8 cellular contexts compared by ENCODE assay signal in genomic region chr11:48052183-48053040, GRCh38.
DNase-seq lines count a peak whose midpoint lies in the region; ATAC-seq and TF ChIP-seq lines count a peak whose summit lies in the region.

No MANE protein-coding gene starts in this region.

- no peak overlapping the region for H3K4me3 Mint-ChIP-seq in chondrocyte (ENCODE audit: unreplicated experiment)
- H3K4me3 Mint-ChIP-seq in natural killer cell treated with Interleukin-12 subunit alpha and Interleukin-12 subunit beta and Interleukin-15 and Interleukin-18, amount 100 ng/mL, for 72 hours, result peak overlapping the region; percentile 74

- 0 out of 2 replicates have a peak overlapping the region, but pooled peaks have one; percentile 12 for H3K9ac ChIP-seq in HUES48 (ENCODE audit: low read depth, low read length)

- DNase-seq in Caki2 (ENCODE audit: low read depth) (peak; percentile 77), chondrocyte (ENCODE audit: low spot score) (no peak), germinal center (ENCODE audit: low spot score) (no peak), NCI-H82 (lab: John Stamatoyannopoulos, UW) (no peak), NOMO-1 treated with DMSO at 0.1 percent for 48 hours (lab: John Stamatoyannopoulos, UW; ENCODE audit: unreplicated experiment) (no peak)
- DNase-seq in natural killer cell treated with Interleukin-12 subunit alpha and Interleukin-12 subunit beta and Interleukin-15 and Interleukin-18, amount 100 ng/mL, for 72 hours (ENCODE audit: low spot score), result no peak

- H3K27me3 ChIP-seq in HUES48 (ENCODE audit: control insufficient read depth, insufficient read depth, low read length), result no peaks in the 10 kb centered on the region

- H3K27ac Mint-ChIP-seq in chondrocyte (ENCODE audit: unreplicated experiment), result peak overlapping the region; percentile 43
- H3K27ac Mint-ChIP-seq in natural killer cell treated with Interleukin-12 subunit alpha and Interleukin-12 subunit beta and Interleukin-15 and Interleukin-18, amount 100 ng/mL, for 72 hours, result peak overlapping the region; percentile 83 to 85

- peak overlapping the region; percentile 68 for H3K27ac ChIP-seq in HUES48 (ENCODE audit: low read depth, low read length)

- no peak for TF ChIP-seq CTCF in chondrocyte (IDR thresholded peaks at IDR 0.05)

- no peak for ATAC-seq in natural killer cell treated with Interleukin-12 subunit alpha and Interleukin-12 subunit beta and Interleukin-15 and Interleukin-18, amount 100 ng/mL, for 72 hours
- ATAC-seq in GM18502 (IDR thresholded peaks at IDR 0.05; ENCODE audit: poor library complexity, unreplicated experiment), result no peak

- no peaks in the 10 kb centered on the region for H3K36me3 Mint-ChIP-seq in chondrocyte (ENCODE audit: low read depth)
- H3K36me3 Mint-ChIP-seq in natural killer cell treated with Interleukin-12 subunit alpha and Interleukin-12 subunit beta and Interleukin-15 and Interleukin-18, amount 100 ng/mL, for 72 hours, result no peaks in the 10 kb centered on the region

- H3K9me3 Mint-ChIP-seq in chondrocyte (ENCODE audit: low read depth), result no peaks in the 10 kb centered on the region
- no peaks in the 10 kb centered on the region for H3K9me3 Mint-ChIP-seq in natural killer cell treated with Interleukin-12 subunit alpha and Interleukin-12 subunit beta and Interleukin-15 and Interleukin-18, amount 100 ng/mL, for 72 hours

- H3K36me3 ChIP-seq in HUES48 (ENCODE audit: control insufficient read depth, insufficient read depth, low read length), result no peaks in the 10 kb centered on the region

- no peaks in the 10 kb centered on the region for H3K27me3 Mint-ChIP-seq in chondrocyte (ENCODE audit: low read depth)
- H3K27me3 Mint-ChIP-seq in natural killer cell treated with Interleukin-12 subunit alpha and Interleukin-12 subunit beta and Interleukin-15 and Interleukin-18, amount 100 ng/mL, for 72 hours, result no peaks in the 10 kb centered on the region

- H3K4me3 ChIP-seq in HUES48 (ENCODE audit: low read depth, low read length), result peak overlapping the region; percentile 18; the same call in 1 of the 2 replicates

- peaks cover 36% of the 10 kb centered on the region for H3K4me1 ChIP-seq in HUES48 (ENCODE audit: control insufficient read depth, insufficient read depth, low read length)

- no peaks in the 10 kb centered on the region for H3K9me3 ChIP-seq in HUES48 (ENCODE audit: control insufficient read depth, insufficient read depth, low read length)

- peaks cover 47% of the 10 kb centered on the region for H3K4me1 Mint-ChIP-seq in chondrocyte (ENCODE audit: low read depth)
- peaks cover 71% of the 10 kb centered on the region in 2 donors for H3K4me1 Mint-ChIP-seq in natural killer cell treated with Interleukin-12 subunit alpha and Interleukin-12 subunit beta and Interleukin-15 and Interleukin-18, amount 100 ng/mL, for 72 hours (ENCODE audit: low read depth in 2 of 2)

- in situ Hi-C loops in Caki2 (cut with HindIII; ENCODE audit: low pct_unique_long_range_greater_than_20kb, low sequenced_read_pairs), result no loop called here
